Comparison of ENCODE assay signal across 1 cellular context in the genomic region with DNA sequence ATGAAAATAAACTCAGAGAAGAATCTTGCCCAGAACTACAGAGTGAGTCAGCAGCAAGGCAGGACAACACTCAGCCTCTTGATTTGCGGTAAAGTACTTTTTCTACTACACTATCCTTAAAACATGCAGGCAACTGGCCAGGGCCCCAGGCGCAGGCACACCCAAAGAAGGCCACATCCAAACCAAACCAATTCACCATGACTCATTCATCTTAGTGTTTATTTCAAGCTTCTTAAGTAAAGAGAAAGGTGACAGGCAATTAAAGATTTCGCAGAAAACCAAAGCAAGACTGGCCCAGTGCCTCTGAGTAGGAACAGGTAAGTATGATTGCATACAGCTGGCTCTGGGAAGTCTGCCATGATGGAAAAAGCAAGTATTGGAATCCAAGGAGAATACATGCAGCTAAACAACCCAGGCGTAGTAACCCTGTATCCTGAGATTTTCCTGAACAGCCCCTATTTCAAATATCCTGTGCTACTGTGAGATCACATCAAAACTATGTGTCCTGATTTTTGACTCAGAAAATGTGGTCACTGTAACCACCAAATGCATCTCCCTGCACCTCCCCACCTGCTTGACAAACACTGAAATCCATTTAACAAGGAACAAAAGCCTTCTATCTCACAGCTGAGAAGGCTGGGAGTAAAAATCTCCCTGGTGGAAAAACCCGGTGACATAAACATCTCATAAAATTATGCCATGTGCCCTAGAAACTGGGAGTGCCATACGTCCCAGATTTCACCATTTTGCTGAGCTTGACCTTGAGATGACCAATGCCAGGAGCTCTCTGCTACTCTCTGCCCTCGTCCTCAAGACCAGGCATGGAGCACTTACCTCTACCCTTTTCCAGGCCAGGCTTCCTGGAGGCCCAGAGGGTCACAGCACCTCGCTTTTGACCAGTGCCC.
A peak's percentile ranks its signal among the peaks of the same experiment; 100 is the strongest.
TF ChIP-seq lines count a peak whose summit lies in the region.

No MANE protein-coding gene starts in this region.

TF ChIP-seq in IMR-90, 13 proteins besides CTCF, POLR2A, EP300 and RAD21:
- TF ChIP-seq, protein P1, sequence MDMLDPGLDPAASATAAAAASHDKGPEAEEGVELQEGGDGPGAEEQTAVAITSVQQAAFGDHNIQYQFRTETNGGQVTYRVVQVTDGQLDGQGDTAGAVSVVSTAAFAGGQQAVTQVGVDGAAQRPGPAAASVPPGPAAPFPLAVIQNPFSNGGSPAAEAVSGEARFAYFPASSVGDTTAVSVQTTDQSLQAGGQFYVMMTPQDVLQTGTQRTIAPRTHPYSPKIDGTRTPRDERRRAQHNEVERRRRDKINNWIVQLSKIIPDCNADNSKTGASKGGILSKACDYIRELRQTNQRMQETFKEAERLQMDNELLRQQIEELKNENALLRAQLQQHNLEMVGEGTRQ (IDR thresholded peaks at IDR 0.05; ENCODE audit: low read depth, low read length), result no peak
- peak; percentile 62 for TF ChIP-seq NFE2L2 (IDR thresholded peaks at IDR 0.05; ENCODE audit: low read depth, low read length)
- TF ChIP-seq CHD1 (IDR thresholded peaks at IDR 0.05; ENCODE audit: low read depth, low read length), result no peak
- no peak for TF ChIP-seq MAZ (IDR thresholded peaks at IDR 0.05; ENCODE audit: borderline replicate concordance, low read depth, low read length)
- TF ChIP-seq, protein P2, sequence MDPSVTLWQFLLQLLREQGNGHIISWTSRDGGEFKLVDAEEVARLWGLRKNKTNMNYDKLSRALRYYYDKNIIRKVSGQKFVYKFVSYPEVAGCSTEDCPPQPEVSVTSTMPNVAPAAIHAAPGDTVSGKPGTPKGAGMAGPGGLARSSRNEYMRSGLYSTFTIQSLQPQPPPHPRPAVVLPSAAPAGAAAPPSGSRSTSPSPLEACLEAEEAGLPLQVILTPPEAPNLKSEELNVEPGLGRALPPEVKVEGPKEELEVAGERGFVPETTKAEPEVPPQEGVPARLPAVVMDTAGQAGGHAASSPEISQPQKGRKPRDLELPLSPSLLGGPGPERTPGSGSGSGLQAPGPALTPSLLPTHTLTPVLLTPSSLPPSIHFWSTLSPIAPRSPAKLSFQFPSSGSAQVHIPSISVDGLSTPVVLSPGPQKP (IDR thresholded peaks at IDR 0.05; ENCODE audit: borderline replicate concordance, low read depth, low read length), result no peak
- TF ChIP-seq MXI1 (IDR thresholded peaks at IDR 0.05; ENCODE audit: borderline replicate concordance, low read depth, low read length), result peak; percentile 12; the same call in 1 of the 2 replicates
- TF ChIP-seq RCOR1 (IDR thresholded peaks at IDR 0.05; ENCODE audit: insufficient replicate concordance, low read length), result peak; percentile 63
- peak; percentile 83 for TF ChIP-seq BHLHE40 (IDR thresholded peaks at IDR 0.05; ENCODE audit: low read depth, low read length)
- TF ChIP-seq SMC3 (IDR thresholded peaks at IDR 0.05; ENCODE audit: low read depth, low read length), result no peak
- TF ChIP-seq FOS (IDR thresholded peaks at IDR 0.05; ENCODE audit: low read depth, low read length), result peak; percentile 97
- no peak; the same call in 1 of the 2 replicates for TF ChIP-seq CEBPB (IDR thresholded peaks at IDR 0.05; ENCODE audit: low read depth, low read length)
- TF ChIP-seq RFX5 (IDR thresholded peaks at IDR 0.05; ENCODE audit: low read depth, low read length), result no peak
- TF ChIP-seq MAFK (IDR thresholded peaks at IDR 0.05; ENCODE audit: low read depth, low read length), result 0 out of 2 replicates have a peak, but pooled peaks have one; percentile 16
